ENCODE assay signal across 8 cellular contexts in genomic region chr1:153678519-153679336, GRCh38. TPM values are rescaled to one million over a fixed set of nuclear protein-coding genes. Genes with fewer than 3 reads are reported as not detected.
DNase-seq lines count a peak whose midpoint lies in the region; ATAC-seq and TF ChIP-seq lines count a peak whose summit lies in the region.

TSS of gene NPR1 (plus strand) at chr1:153678688. CDS start at chr1:153679109, 421 bp downstream.

- H3K4me3 Mint-ChIP-seq in activated naive CD8-positive, alpha-beta T cell treated with anti-CD3 and anti-CD28 coated beads, Interleukin-2, amount 10 ng/mL, durations not matched to agents 7 days and 5 days: peak within 1 kb of the TSS; percentile 79

- peaks cover 9 to 41% (median 19%) of the 10 kb centered on the region in 7 donors for H3K27me3 ChIP-seq in heart right ventricle

- H3K9me3 ChIP-seq in ES-I3 (ENCODE audit: control insufficient read depth, insufficient read depth, low read length): no peaks in the 10 kb centered on the region
- no peaks in the 10 kb centered on the region for H3K9me3 ChIP-seq in heart right ventricle

- WGBS in heart right ventricle, 2 donors: 0 to 1% methylated on average over 66 to 78 of the region's 78 CpGs

- intact Hi-C loops in heart right ventricle (cut with DNase I): loop anchor here (1.0 to 10.0 kb wide), 15 partner anchors 69 to 309 kb away; partner anchors contain the start of gene RAB13 (in 9 of the 10)

- peaks cover 20% of the 10 kb centered on the region for H3K4me1 Mint-ChIP-seq in activated naive CD8-positive, alpha-beta T cell treated with anti-CD3 and anti-CD28 coated beads, Interleukin-2, amount 10 ng/mL, durations not matched to agents 7 days and 5 days

- ATAC-seq in activated naive CD8-positive, alpha-beta T cell treated with anti-CD3 and anti-CD28 coated beads, Interleukin-2, amount 10 ng/mL, durations not matched to agents 7 days and 5 days (ENCODE audit: low read depth): peak; percentile 51
- peak; percentile 75 to 90 (median 84) for ATAC-seq in heart right ventricle

- H3K36me3 Mint-ChIP-seq in activated naive CD8-positive, alpha-beta T cell treated with anti-CD3 and anti-CD28 coated beads, Interleukin-2, amount 10 ng/mL, durations not matched to agents 7 days and 5 days: no peaks in the 10 kb centered on the region

- no peaks in the 10 kb centered on the region for H3K9me3 Mint-ChIP-seq in activated naive CD8-positive, alpha-beta T cell treated with anti-CD3 and anti-CD28 coated beads, Interleukin-2, amount 10 ng/mL, durations not matched to agents 7 days and 5 days

- H3K36me3 ChIP-seq in ES-I3 (ENCODE audit: insufficient read depth, low read length): no peaks in the 10 kb centered on the region
- peaks cover 0 to 21% (median 0%) of the 10 kb centered on the region in 9 donors for H3K36me3 ChIP-seq in heart right ventricle

- no peak within 1 kb of the TSS for H3K27ac Mint-ChIP-seq in activated naive CD8-positive, alpha-beta T cell treated with anti-CD3 and anti-CD28 coated beads, Interleukin-2, amount 10 ng/mL, durations not matched to agents 7 days and 5 days

- peaks cover 56% of the 10 kb centered on the region for H3K27me3 Mint-ChIP-seq in activated naive CD8-positive, alpha-beta T cell treated with anti-CD3 and anti-CD28 coated beads, Interleukin-2, amount 10 ng/mL, durations not matched to agents 7 days and 5 days

- TF ChIP-seq CTCF in NB4 (IDR thresholded peaks at IDR 0.05; ENCODE audit: low read depth, low read length) (no peak), heart right ventricle (IDR thresholded peaks at IDR 0.05) (no peak)

- H3K27ac ChIP-seq in heart right ventricle: peak within 1 kb of the TSS; percentile 62 to 85 (median 78)

- peak; percentile 57 for DNase-seq in NB4 (ENCODE audit: low read depth)
- peak; percentile 50 for DNase-seq in activated naive CD8-positive, alpha-beta T cell treated with anti-CD3 and anti-CD28 coated beads, Interleukin-2, amount 10 ng/mL, durations not matched to agents 7 days and 5 days
- DNase-seq in heart right ventricle: peak; percentile 69 to 72
- no peak for DNase-seq in pulmonary artery endothelial cell (ENCODE audit: low read depth, low spot score)
- no peak for DNase-seq in C1 segment of cervical spinal cord (lab: John Stamatoyannopoulos, UW)
- DNase-seq in middle frontal gyrus (ENCODE audit: extremely low spot score, low spot score): no peak
- no peak for DNase-seq in NCI-H2196 (lab: John Stamatoyannopoulos, UW; ENCODE audit: unreplicated experiment)

- POLR2A ChIA-PET in activated naive CD8-positive, alpha-beta T cell treated with anti-CD3 and anti-CD28 coated beads, Interleukin-2, amount 10 ng/mL, durations not matched to agents 7 days and 5 days (lab: Charles Lee): interaction anchor here (0.7 to 2.3 kb wide), 2 partner anchors 46 to 312 kb away, joined by 5 to 6 read pairs; partner anchors contain the start of gene RPS27

- H3K9ac ChIP-seq in ES-I3 (ENCODE audit: low read depth, low read length): peak within 1 kb of the TSS; percentile 55

- H3K4me1 ChIP-seq in ES-I3 (ENCODE audit: insufficient read depth, low read length): no peaks in the 10 kb centered on the region; the same call in 1 of the 2 replicates
- H3K4me1 ChIP-seq in heart right ventricle: peaks cover 8 to 28% (median 22%) of the 10 kb centered on the region in 9 donors

- H3K4me3 ChIP-seq in NB4 (ENCODE audit: low read depth, low read length) (no peak within 1 kb of the TSS), heart right ventricle (peak within 1 kb of the TSS; percentile 48 to 73 (median 66))

- no peak for TF ChIP-seq POLR2A in NB4 (IDR thresholded peaks at IDR 0.05; ENCODE audit: extremely low read depth, insufficient read length)

RNA-seq across cellular contexts. Expression of gene NPR1, which starts in this region (rescaled TPM):
- not detected for total RNA-seq in activated naive CD8-positive, alpha-beta T cell treated with anti-CD3 and anti-CD28 coated beads, Interleukin-2, amount 10 ng/mL, durations not matched to agents 7 days and 5 days
- 10 to 100 TPM in 6 of 10 donors, 1 to 10 TPM in 4; 8.0 to 24.3 (median 10.4) TPM for total RNA-seq in heart right ventricle
- polyA plus RNA-seq in heart right ventricle: 10 to 100 TPM; 24.3 to 29.0 TPM
- 18.5 and 33.1 TPM in 2 replicates for total RNA-seq in pulmonary artery endothelial cell

Comparison
In these comparisons a context has a peak if more than half of its experiments do, and no peak if none do; other contexts are left out.
1. RNA of gene NPR1 (total RNA-seq): 18.5 to 33.1 TPM in pulmonary artery endothelial cell and 8.0 to 24.3 TPM in heart right ventricle; not detected in activated naive CD8-positive, alpha-beta T cell treated with anti-CD3 and anti-CD28 coated beads, Interleukin-2, amount 10 ng/mL, durations not matched to agents 7 days and 5 days; every median in the first group is over 4 times any median in the second.
2. Peak in DNase-seq and ATAC-seq in activated naive CD8-positive, alpha-beta T cell treated with anti-CD3 and anti-CD28 coated beads, Interleukin-2, amount 10 ng/mL, durations not matched to agents 7 days and 5 days; RNA of the gene not detected or under 1 TPM.
3. DNase-seq: peak in NB4 (single experiment) and heart right ventricle (2 of 2); none in pulmonary artery endothelial cell (single experiment), C1 segment of cervical spinal cord (0 of 14), middle frontal gyrus (single experiment) and NCI-H2196 (single experiment).